In genomic region chr3:160951677-160952487, GRCh38 we compare ENCODE assay signal across 27 cellular contexts.
DNase-seq lines count a peak whose midpoint lies in the region; TF ChIP-seq lines count a peak whose summit lies in the region.
"Had no signal": no experiment of that assay in that cellular context is flagged by ENCODE, and none has a peak within 500 bp of the region (broad histone marks: within the 10 kb centered on the region; RNA-seq: fewer than 3 reads in every experiment).

No MANE protein-coding gene starts in this region.

- no peak overlapping the region for H2BK12ac ChIP-seq in neuronal stem cell (ENCODE audit: low read length)

- H3K36me3 Mint-ChIP-seq in nephron progenitor cell (ENCODE audit: low read depth) = no peaks in the 10 kb centered on the region
- H3K36me3 Mint-ChIP-seq: activated naive CD8-positive, alpha-beta T cell treated with anti-CD3 and anti-CD28 coated beads for 36 hours; stimulated activated effector memory CD8-positive, alpha-beta T cell treated with anti-CD3 and anti-CD28 coated beads, Interleukin-12 subunit alpha, Interleukin-12 subunit beta, amount 100 ng/mL, for 72 hours; WTC11 had no signal

- no peak overlapping the region for H4K91ac ChIP-seq in neuronal stem cell (ENCODE audit: low read depth, low read length, poor library complexity)

- H2AK5ac ChIP-seq in neuronal stem cell (ENCODE audit: low read depth, low read length) = no peak overlapping the region

- H4K8ac ChIP-seq in neuronal stem cell (ENCODE audit: low read depth, low read length) = no peak overlapping the region

- no peak overlapping the region for H3K4me3 ChIP-seq in HEK293 (ENCODE audit: low read depth, low read length)
- no peak overlapping the region for H3K4me3 ChIP-seq in neuronal stem cell (ENCODE audit: low read length in 2 of 2)
- H3K4me3 ChIP-seq: breast epithelium, gastroesophageal sphincter, SK-N-MC had no signal

- H3K9ac ChIP-seq in neuronal stem cell (ENCODE audit: low read depth, low read length, poor library complexity) = no peak overlapping the region

- no peaks in the 10 kb centered on the region for H3K27me3 Mint-ChIP-seq in nephron progenitor cell (ENCODE audit: low read depth, poor library complexity)
- H3K27me3 Mint-ChIP-seq: activated T-cell treated with anti-CD3 and anti-CD28 coated beads, Interleukin-2, amount 50 U/mL, for 24 hours had no signal

- H3K4me1 Mint-ChIP-seq in nephron progenitor cell = peaks cover 27% of the 10 kb centered on the region
- H3K4me1 Mint-ChIP-seq: stimulated activated effector memory CD8-positive, alpha-beta T cell treated with anti-CD3 and anti-CD28 coated beads, Interleukin-12 subunit alpha, Interleukin-12 subunit beta, amount 100 ng/mL, for 72 hours had no signal

- CTCF ChIA-PET in HEK293 (lab: Yijun Ruan, JAX) = interaction anchor here (0.7 kb wide), 1 partner anchor 482 kb away, joined by 4 read pairs; no protein-coding TSS in a partner anchor

- no peak overlapping the region for H3K14ac ChIP-seq in neuronal stem cell (ENCODE audit: low read length)

- H3K4me1 ChIP-seq in HEK293 (ENCODE audit: control insufficient read depth, insufficient read depth, low read length) (no peaks in the 10 kb centered on the region; the same call in none of the 2 replicates), neuronal stem cell (ENCODE audit: control insufficient read depth in 2 of 2, insufficient read depth in 1 of 2, low read depth in 1 of 2, low read length in 2 of 2) (peaks cover 0 to 3% of the 10 kb centered on the region in 2 donors)
- H3K4me1 ChIP-seq: breast epithelium, Caco-2 had no signal

- H3K27ac Mint-ChIP-seq in nephron progenitor cell = peak overlapping the region; percentile 21
- H3K27ac Mint-ChIP-seq: activated naive CD8-positive, alpha-beta T cell treated with anti-CD3 and anti-CD28 coated beads for 36 hours; activated T-cell treated with anti-CD3 and anti-CD28 coated beads, Interleukin-2, amount 50 U/mL, for 24 hours; stimulated activated effector memory CD8-positive, alpha-beta T cell treated with anti-CD3 and anti-CD28 coated beads, Interleukin-12 subunit alpha, Interleukin-12 subunit beta, amount 100 ng/mL, for 72 hours; WTC11 had no signal

- peaks cover 3% of the 10 kb centered on the region for H3K9me3 Mint-ChIP-seq in nephron progenitor cell
- H3K9me3 Mint-ChIP-seq: activated naive CD8-positive, alpha-beta T cell treated with anti-CD3 and anti-CD28 coated beads for 36 hours; activated T-cell treated with anti-CD3 and anti-CD28 coated beads, Interleukin-2, amount 50 U/mL, for 24 hours; stimulated activated effector memory CD8-positive, alpha-beta T cell treated with anti-CD3 and anti-CD28 coated beads, Interleukin-12 subunit alpha, Interleukin-12 subunit beta, amount 100 ng/mL, for 72 hours; WTC11 had no signal

- no peak overlapping the region for H3K27ac ChIP-seq in HEK293 (ENCODE audit: extremely low read depth, low read depth, low read length)
- H3K27ac ChIP-seq in neuronal stem cell (replicated peaks; ENCODE audit: low read length) = no peak overlapping the region
- H3K27ac ChIP-seq: 22Rv1, breast epithelium, C4-2B, gastroesophageal sphincter, SK-N-MC had no signal

- POLR2A ChIA-PET in HEK293 (lab: Yijun Ruan, JAX) = no interaction called here

- H3K9me3 ChIP-seq in HEK293 (ENCODE audit: control insufficient read depth, insufficient read depth, low read depth, low read length) = no peaks in the 10 kb centered on the region
- no peaks in the 10 kb centered on the region for H3K9me3 ChIP-seq in neuronal stem cell (replicated peaks in 1 of 2; ENCODE audit: control insufficient read depth in 2 of 2, insufficient read depth in 1 of 2, low read depth in 1 of 2, low read length in 2 of 2)
- H3K9me3 ChIP-seq: breast epithelium, Caco-2, gastroesophageal sphincter had no signal

- no peaks in the 10 kb centered on the region for H3K36me3 ChIP-seq in HEK293 (ENCODE audit: control insufficient read depth in 2 of 2, insufficient read depth in 1 of 2, low read length in 2 of 2)
- no peaks in the 10 kb centered on the region for H3K36me3 ChIP-seq in neuronal stem cell (replicated peaks in 1 of 2; ENCODE audit: control insufficient read depth in 2 of 2, insufficient read depth in 2 of 2, low read length in 2 of 2)
- H3K36me3 ChIP-seq: breast epithelium, gastroesophageal sphincter had no signal

- no peak overlapping the region for H2AFZ ChIP-seq in neuronal stem cell (ENCODE audit: low read length)

- H2BK15ac ChIP-seq in neuronal stem cell (ENCODE audit: low read length) = no peak overlapping the region

- no peak overlapping the region for H3K23ac ChIP-seq in neuronal stem cell (ENCODE audit: low read depth, low read length, poor library complexity)

- no peak overlapping the region for H3K4ac ChIP-seq in neuronal stem cell (ENCODE audit: low read length)

- no peak overlapping the region for H3K4me2 ChIP-seq in neuronal stem cell (ENCODE audit: insufficient read depth, low read length, poor library complexity, severe bottlenecking)

- no peaks in the 10 kb centered on the region for H3K79me1 ChIP-seq in neuronal stem cell (ENCODE audit: low read depth, low read length)

- peak; percentile 23 to 79 (median 47) for DNase-seq in NCI-H1417 (lab: John Stamatoyannopoulos, UW)
- DNase-seq in NCI-H1417 treated with DMSO at 0.1 percent for 48 hours (lab: John Stamatoyannopoulos, UW) = no peak
- peak; percentile 71 for DNase-seq in cerebellar cortex (ENCODE audit: low spot score)
- no peak for DNase-seq in nephron progenitor cell
- no peak for DNase-seq in NCI-H1930 (lab: John Stamatoyannopoulos, UW)
- DNase-seq in SIG-M5 (lab: John Stamatoyannopoulos, UW) = no peak
- DNase-seq in neuronal stem cell (ENCODE audit: low spot score) = no peak
- DNase-seq: activated CD4-positive, alpha-beta T cell treated with anti-CD3 and anti-CD28 coated beads, Interleukin-2, amount 50 U/mL, for 1 hour; activated effector memory CD4-positive, alpha-beta T cell treated with anti-CD3 and anti-CD28 coated beads, Interleukin-2, amount 50 U/mL, for 16 hours; activated naive CD8-positive, alpha-beta T cell treated with anti-CD3 and anti-CD28 coated beads for 36 hours; activated T-cell treated with anti-CD3 and anti-CD28 coated beads, Interleukin-2, amount 50 U/mL, for 24 hours; anterior cingulate cortex; Caco-2; DND-41; hypothalamus; Karpas-422; occipital lobe; T-helper 1 cell; trophoblast cell had no signal

- no peak overlapping the region for H3K18ac ChIP-seq in neuronal stem cell (ENCODE audit: low read length)

- no peak overlapping the region for H2BK120ac ChIP-seq in neuronal stem cell (ENCODE audit: low read depth, low read length)

- no peak for TF ChIP-seq CTCF in HEK293 (tag by site-specific recombination; IDR thresholded peaks at IDR 0.05)
- no peak for TF ChIP-seq CTCF in nephron progenitor cell (IDR thresholded peaks at IDR 0.05)

- no peak overlapping the region for H3K4me3 Mint-ChIP-seq in nephron progenitor cell
- H3K4me3 Mint-ChIP-seq: activated naive CD8-positive, alpha-beta T cell treated with anti-CD3 and anti-CD28 coated beads for 36 hours; activated T-cell treated with anti-CD3 and anti-CD28 coated beads, Interleukin-2, amount 50 U/mL, for 24 hours; stimulated activated effector memory CD8-positive, alpha-beta T cell treated with anti-CD3 and anti-CD28 coated beads, Interleukin-12 subunit alpha, Interleukin-12 subunit beta, amount 100 ng/mL, for 72 hours; WTC11 had no signal

- no peaks in the 10 kb centered on the region for H3K27me3 ChIP-seq in neuronal stem cell (ENCODE audit: control insufficient read depth in 3 of 3, insufficient read depth in 3 of 3, low read depth in 1 of 3, low read length in 3 of 3)
- H3K27me3 ChIP-seq: breast epithelium, gastroesophageal sphincter had no signal

- WGBS in neuronal stem cell (ENCODE audit: extremely low coverage in 2 of 2, insufficient read length in 2 of 2, insufficient replicate concordance in 1 of 2), 2 donors = no CpG with 5 or more reads among the region's 8 CpGs

- H2BK5ac ChIP-seq in neuronal stem cell (ENCODE audit: low read length) = no peak overlapping the region

TF ChIP-seq in HEK293, 187 proteins besides CTCF, POLR2A, EP300 and RAD21:
- no peak for TF ChIP-seq KLF9 (tag by site-specific recombination; IDR thresholded peaks at IDR 0.05; ENCODE audit: low read depth)
- peak; percentile 66 for TF ChIP-seq SP7 (tag by site-specific recombination; IDR thresholded peaks at IDR 0.05)

Comparison
In these comparisons a context has a peak if more than half of its experiments do, and no peak if none do; other contexts are left out.
1. DNase-seq: peak in NCI-H1417 (3 of 3) and cerebellar cortex (single experiment); none in NCI-H1417 treated with DMSO at 0.1 percent for 48 hours (single experiment), nephron progenitor cell (single experiment), NCI-H1930 (0 of 2), SIG-M5 (single experiment) and neuronal stem cell (single experiment).